8 cellular contexts compared by ENCODE assay signal in genomic region chr6:143940011-143940597, GRCh38.
DNase-seq lines count a peak whose midpoint lies in the region; ATAC-seq and TF ChIP-seq lines count a peak whose summit lies in the region.

No MANE protein-coding gene starts in this region.

- CTCF ChIA-PET in AG04450 (lab: Charles Lee) = interaction anchor here (0.6 to 5.0 kb wide), 21 partner anchors 8 to 371 kb away, joined by 3 to 44 read pairs (median 4); no protein-coding TSS in a partner anchor

- no peaks in the 10 kb centered on the region for H3K27me3 Mint-ChIP-seq in nephron progenitor cell (ENCODE audit: low read depth, poor library complexity)

- H3K27ac Mint-ChIP-seq in nephron progenitor cell = no peak overlapping the region

- H3K27ac ChIP-seq in AG04450 (ENCODE audit: low read depth, low read length) = no peak overlapping the region
- H3K27ac ChIP-seq in WERI-Rb-1 = no peak overlapping the region
- no peak overlapping the region for H3K27ac ChIP-seq in colonic mucosa

- ATAC-seq in HG02759 (IDR thresholded peaks at IDR 0.05; ENCODE audit: unreplicated experiment) = peak; percentile 98

- intact Hi-C loops in colonic mucosa (cut with DNase I) = loop anchor here (5.0 to 10.0 kb wide), 3 partner anchors 72 to 368 kb away; partner anchors contain the start of gene SF3B5

- H3K9me3 Mint-ChIP-seq in nephron progenitor cell = no peaks in the 10 kb centered on the region

- H3K4me1 Mint-ChIP-seq in nephron progenitor cell = peaks cover 10% of the 10 kb centered on the region

- no peak for DNase-seq in AG04450 (ENCODE audit: low read depth, low spot score)
- DNase-seq in GM13976 (ENCODE audit: low spot score) = peak; percentile 84
- peak; percentile 69 for DNase-seq in NB4 (ENCODE audit: low read depth)
- DNase-seq in WERI-Rb-1 = peak; percentile 57
- DNase-seq in colonic mucosa = peak; percentile 63
- peak; percentile 44 for DNase-seq in nephron progenitor cell
- DNase-seq in NCI-H774 (lab: John Stamatoyannopoulos, UW) = no peak

- H3K4me1 ChIP-seq in colonic mucosa = no peaks in the 10 kb centered on the region

- in situ Hi-C loops in GM13976 (cut with MboI; ENCODE audit: low sequenced_read_pairs, unreplicated experiment) = no loop called here

- no peaks in the 10 kb centered on the region for H3K9me3 ChIP-seq in AG04450 (ENCODE audit: control insufficient read depth, insufficient read depth, low read length)
- no peaks in the 10 kb centered on the region for H3K9me3 ChIP-seq in WERI-Rb-1 (ENCODE audit: severe bottlenecking)
- H3K9me3 ChIP-seq in colonic mucosa = no peaks in the 10 kb centered on the region

- H3K9ac ChIP-seq in colonic mucosa (ENCODE audit: low read depth in 2 of 2, low read length in 2 of 2) = no peak overlapping the region

- TF ChIP-seq POLR2A in NB4 (IDR thresholded peaks at IDR 0.05; ENCODE audit: extremely low read depth, insufficient read length) = no peak

- peak; percentile 69 for TF ChIP-seq CTCF in AG04450 (IDR thresholded peaks at IDR 0.05; ENCODE audit: low read depth, low read length)
- TF ChIP-seq CTCF in GM13976 (IDR thresholded peaks at IDR 0.05; ENCODE audit: borderline replicate concordance, control extremely low read depth, extremely low read depth, insufficient read depth, missing control alignments) = peak; percentile 52
- TF ChIP-seq CTCF in NB4 (IDR thresholded peaks at IDR 0.05; ENCODE audit: low read depth, low read length) = peak; percentile 68
- peak; percentile 74 for TF ChIP-seq CTCF in WERI-Rb-1 (IDR thresholded peaks at IDR 0.05; ENCODE audit: low read depth, low read length)
- TF ChIP-seq CTCF in colonic mucosa (IDR thresholded peaks at IDR 0.05) = peak; percentile 81
- TF ChIP-seq CTCF in nephron progenitor cell (IDR thresholded peaks at IDR 0.05) = peak; percentile 73

- POLR2A ChIA-PET in AG04450 (lab: Yijun Ruan, JAX) = no interaction called here

- H3K36me3 Mint-ChIP-seq in nephron progenitor cell (ENCODE audit: low read depth) = no peaks in the 10 kb centered on the region

- H3K4me3 ChIP-seq in AG04450 (ENCODE audit: low read depth, low read length) = no peak overlapping the region
- H3K4me3 ChIP-seq in NB4 (ENCODE audit: low read depth, low read length) = no peak overlapping the region
- H3K4me3 ChIP-seq in WERI-Rb-1 (ENCODE audit: low read depth, low read length) = no peak overlapping the region
- no peak overlapping the region for H3K4me3 ChIP-seq in colonic mucosa

- peaks cover 6% of the 10 kb centered on the region for H3K27me3 ChIP-seq in AG04450 (ENCODE audit: control insufficient read depth, insufficient read depth, low read length)
- no peaks in the 10 kb centered on the region for H3K27me3 ChIP-seq in WERI-Rb-1 (ENCODE audit: insufficient read depth, low read depth, severe bottlenecking)
- no peaks in the 10 kb centered on the region for H3K27me3 ChIP-seq in colonic mucosa

- no peaks in the 10 kb centered on the region for H3K36me3 ChIP-seq in WERI-Rb-1
- H3K36me3 ChIP-seq in colonic mucosa = no peaks in the 10 kb centered on the region

- no peak overlapping the region for H3K4me3 Mint-ChIP-seq in nephron progenitor cell

Comparison
In these comparisons a context has a peak if more than half of its experiments do, and no peak if none do; other contexts are left out.
1. DNase-seq: peak in GM13976 (single experiment), NB4 (single experiment), WERI-Rb-1 (single experiment), colonic mucosa (single experiment) and nephron progenitor cell (single experiment); none in AG04450 (single experiment) and NCI-H774 (single experiment).
2. Peak in every context shown above with its lines, with median percentiles within 50 percentile points of each other: CTCF ChIP-seq.